1 cellular context compared by ENCODE assay signal in the genomic region with DNA sequence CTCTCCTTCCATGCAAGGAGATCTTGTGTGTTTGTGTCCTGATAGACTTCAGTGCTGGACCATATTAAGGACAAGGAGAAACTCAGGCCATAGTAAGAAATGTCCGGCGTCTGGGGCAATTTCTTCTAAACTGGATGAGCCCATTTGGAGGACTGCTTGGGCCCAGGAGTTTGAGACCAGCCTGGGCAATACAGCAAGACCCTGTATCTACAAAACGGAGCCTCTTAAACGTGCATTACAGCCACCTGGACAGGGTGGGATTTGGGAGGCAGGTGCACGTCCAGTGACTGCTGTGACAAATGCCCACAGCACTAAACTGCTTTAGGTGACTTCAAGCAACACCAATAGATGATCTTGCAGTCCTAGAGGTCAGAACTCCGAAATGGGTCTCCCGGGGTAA.
TF ChIP-seq lines count a peak whose summit lies in the region.

No MANE protein-coding gene starts in this region.

TF ChIP-seq in A549, 52 proteins besides CTCF, POLR2A, EP300 and RAD21 (continued from another document):
- TF ChIP-seq, protein P1, sequence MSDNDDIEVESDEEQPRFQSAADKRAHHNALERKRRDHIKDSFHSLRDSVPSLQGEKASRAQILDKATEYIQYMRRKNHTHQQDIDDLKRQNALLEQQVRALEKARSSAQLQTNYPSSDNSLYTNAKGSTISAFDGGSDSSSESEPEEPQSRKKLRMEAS (IDR thresholded peaks at IDR 0.05): no peak
- TF ChIP-seq CHD4 (IDR thresholded peaks at IDR 0.05; ENCODE audit: borderline replicate concordance): no peak
- no peak for TF ChIP-seq FOSB (CRISPR knock-in tag; IDR thresholded peaks at IDR 0.05)
- no peak for TF ChIP-seq FOXS1 (CRISPR knock-in tag; IDR thresholded peaks at IDR 0.05)
- no peak for TF ChIP-seq NFE2L2 (conservative IDR thresholded peaks at IDR 0.05; ENCODE audit: low read length)
- TF ChIP-seq ZFP36 (IDR thresholded peaks at IDR 0.05; ENCODE audit: borderline replicate concordance, partially characterized antibody): no peak
- TF ChIP-seq ZC3H11A (IDR thresholded peaks at IDR 0.05): no peak
- no peak for TF ChIP-seq PHF8 (IDR thresholded peaks at IDR 0.05; ENCODE audit: borderline replicate concordance, low read depth)
